ENCODE assay signal across 1 cellular context in genomic region chr16:31519746-31520145, GRCh38.
TF ChIP-seq lines count a peak whose summit lies in the region.

No MANE protein-coding gene starts in this region.

TF ChIP-seq in K562, 482 proteins besides CTCF, POLR2A, EP300 and RAD21:
- TF ChIP-seq FOXM1 (IDR thresholded peaks at IDR 0.05; ENCODE audit: low read depth) (no peak), FOXM1 (CRISPR knock-in tag; IDR thresholded peaks at IDR 0.05; ENCODE audit: low read depth) (no peak), NFE2 (IDR thresholded peaks at IDR 0.05; ENCODE audit: low read depth) (no peak), PCBP2 (IDR thresholded peaks at IDR 0.05; ENCODE audit: low read depth, low read length, poor library complexity, severe bottlenecking) (no peak), ETV6 (IDR thresholded peaks at IDR 0.05; ENCODE audit: borderline replicate concordance in 1 of 2, low read depth in 2 of 2, low read length in 1 of 2) (no peak), ETV6 (CRISPR knock-in tag; IDR thresholded peaks at IDR 0.05; ENCODE audit: borderline replicate concordance) (no peak), ZBTB5 (IDR thresholded peaks at IDR 0.05) (no peak), SFPQ (IDR thresholded peaks at IDR 0.05; ENCODE audit: low read depth, low read length) (no peak), ZNF785 (CRISPR knock-in tag; IDR thresholded peaks at IDR 0.05) (no peak), TRIM28 (IDR thresholded peaks at IDR 0.05) (no peak), ZNF311 (CRISPR knock-in tag; IDR thresholded peaks at IDR 0.05) (no peak), VEZF1 (CRISPR knock-in tag; IDR thresholded peaks at IDR 0.05) (no peak), ETV1 (tag; conservative IDR thresholded peaks at IDR 0.05; ENCODE audit: low read depth) (no peak), CREB5 (CRISPR knock-in tag; IDR thresholded peaks at IDR 0.05) (no peak), PKNOX1 (IDR thresholded peaks at IDR 0.05) (no peak)
